ENCODE assay signal across 25 cellular contexts in the genomic region with DNA sequence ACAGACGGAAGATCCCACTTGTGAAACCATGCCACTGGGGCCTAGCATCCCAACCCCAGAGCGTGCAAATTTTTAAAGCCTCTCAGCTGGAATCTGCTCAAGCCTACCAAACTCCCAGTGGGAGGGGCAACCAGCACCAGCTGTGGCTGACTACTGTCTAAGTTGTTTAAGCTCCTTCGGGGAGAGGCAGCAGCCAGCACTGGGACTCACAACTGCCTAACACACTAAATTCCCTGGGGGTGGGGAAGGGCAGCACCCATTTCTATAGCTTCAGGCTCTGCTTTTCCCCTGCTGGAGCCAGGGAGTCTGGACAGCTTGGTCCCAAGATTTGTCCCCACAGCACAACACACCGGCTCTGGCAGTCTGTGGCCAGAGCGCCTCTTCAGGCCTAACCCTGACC.
DNase-seq lines count a peak whose midpoint lies in the region; ATAC-seq, FAIRE-seq and TF ChIP-seq lines count a peak whose summit lies in the region.
"Had no signal": no experiment of that assay in that cellular context is flagged by ENCODE, and none has a peak within 500 bp of the region (broad histone marks: within the 10 kb centered on the region; RNA-seq: fewer than 3 reads in every experiment).

No MANE protein-coding gene starts in this region.

- no peak overlapping the region for H3K4me3 Mint-ChIP-seq in osteocyte (ENCODE audit: unreplicated experiment)
- H3K4me3 Mint-ChIP-seq: CD4-positive, alpha-beta memory T cell; IgD-negative memory B cell had no signal

- DNase-seq in BE2C: peak; percentile 18
- no peak for DNase-seq in IMR-90
- peak; percentile 64 for DNase-seq in esophagus muscularis mucosa (ENCODE audit: extremely low spot score)
- DNase-seq in osteocyte (ENCODE audit: extremely low spot score, unreplicated experiment): peak; percentile 67
- DNase-seq in HTR-8/SVneo (ENCODE audit: insufficient read length, low spot score): no peak
- no peak for DNase-seq in AG08396 (ENCODE audit: low spot score)
- DNase-seq: AML-193; C1 segment of cervical spinal cord; CD4-positive, alpha-beta memory T cell; COR-L47; GDM1; H7; NCI-H1092; NCI-H1417 treated with DMSO at 0.1 percent for 48 hours; NCI-H1694 treated with DMSO at 0.1 percent for 48 hours; NCI-H2081; NCI-H2227 treated with DMSO at 0.1 percent for 48 hours; NCI-H510A; SIG-M5 had no signal

- H3K9me3 ChIP-seq in BE2C (no peaks in the 10 kb centered on the region), IMR-90 (ENCODE audit: control insufficient read depth, insufficient read depth, low read length) (no peaks in the 10 kb centered on the region), esophagus muscularis mucosa (no peaks in the 10 kb centered on the region)

- CTCF ChIA-PET in IMR-90 (lab: Yijun Ruan, JAX): no interaction called here

- H3K79me1 ChIP-seq in IMR-90 (ENCODE audit: low read depth in 1 of 2, low read length in 2 of 2): no peaks in the 10 kb centered on the region

- no peak overlapping the region for H3K23ac ChIP-seq in IMR-90 (ENCODE audit: low read depth, low read length)

- no peaks in the 10 kb centered on the region for H3K36me3 Mint-ChIP-seq in osteocyte (ENCODE audit: unreplicated experiment)
- H3K36me3 Mint-ChIP-seq: IgD-negative memory B cell had no signal

- no peak overlapping the region for H3K4me2 ChIP-seq in IMR-90 (ENCODE audit: low read depth, low read length)
- H3K4me2 ChIP-seq: KMS-11 had no signal

- peaks cover 52% of the 10 kb centered on the region for H3K27me3 Mint-ChIP-seq in osteocyte (ENCODE audit: unreplicated experiment)

- H3K27ac ChIP-seq in IMR-90 (ENCODE audit: insufficient read depth, low read length): no peak overlapping the region
- no peak overlapping the region for H3K27ac ChIP-seq in esophagus muscularis mucosa (replicated peaks in 1 of 4)
- H3K27ac ChIP-seq: KMS-11 had no signal

- H2BK15ac ChIP-seq in IMR-90 (ENCODE audit: low read depth, low read length): no peak overlapping the region

- dilution Hi-C loops in IMR-90 (cut with HindIII; ENCODE audit: low sequenced_read_pairs, unreplicated experiment): no loop called here

- no peaks in the 10 kb centered on the region for H3K9me3 Mint-ChIP-seq in osteocyte (ENCODE audit: unreplicated experiment)

- no peak overlapping the region for H4K91ac ChIP-seq in IMR-90 (ENCODE audit: insufficient read depth, low read depth, low read length)

- WGBS in IMR-90 (ENCODE audit: extremely low coverage in 2 of 2, insufficient read length in 1 of 2), 2 experiments: 40% methylated on average over 2 of the region's 5 CpGs; no CpG with 5 or more reads in 1 of the 2 experiments
- 76% methylated on average over 3 of the region's 5 CpGs for WGBS in esophagus muscularis mucosa

- no peak overlapping the region for H2AFZ ChIP-seq in IMR-90 (replicated peaks; ENCODE audit: low read length, poor library complexity)

- TF ChIP-seq RAD21 in IMR-90 (IDR thresholded peaks at IDR 0.05; ENCODE audit: low read length): no peak

- TF ChIP-seq POLR2A in IMR-90 (IDR thresholded peaks at IDR 0.05; ENCODE audit: low read depth, low read length) (no peak), esophagus muscularis mucosa (IDR thresholded peaks at IDR 0.05; ENCODE audit: low read depth) (no peak)

- no peaks in the 10 kb centered on the region for H3K4me1 Mint-ChIP-seq in osteocyte (ENCODE audit: unreplicated experiment)
- H3K4me1 Mint-ChIP-seq: IgD-negative memory B cell had no signal

- H2AK5ac ChIP-seq in IMR-90 (ENCODE audit: low read depth, low read length): no peak overlapping the region

- H3K14ac ChIP-seq in IMR-90 (replicated peaks; ENCODE audit: low read depth, low read length): no peak overlapping the region

- H3K9me1 ChIP-seq in IMR-90 (ENCODE audit: insufficient read depth, low read length): no peaks in the 10 kb centered on the region

- H2BK120ac ChIP-seq in IMR-90 (ENCODE audit: low read depth, low read length): no peak overlapping the region

- H3K9ac ChIP-seq in IMR-90 (ENCODE audit: low read depth, low read length): no peak overlapping the region
- H3K9ac ChIP-seq: KMS-11 had no signal

- intact Hi-C loops in IMR-90 (cut with micrococcal nuclease) (no loop called here), esophagus muscularis mucosa (cut with DNase I) (no loop called here)

- H3K27me3 ChIP-seq in BE2C (no peaks in the 10 kb centered on the region), IMR-90 (ENCODE audit: control insufficient read depth, insufficient read depth, low read length) (no peaks in the 10 kb centered on the region), esophagus muscularis mucosa (peaks cover 0 to 22% (median 0%) of the 10 kb centered on the region in 4 donors)

- TF ChIP-seq CTCF in BE2C (IDR thresholded peaks at IDR 0.05; ENCODE audit: low read depth, low read length): no peak
- TF ChIP-seq CTCF in IMR-90 (conservative IDR thresholded peaks at IDR 0.05; ENCODE audit: low read depth, low read length): no peak
- no peak for TF ChIP-seq CTCF in esophagus muscularis mucosa (IDR thresholded peaks at IDR 0.05)
- TF ChIP-seq CTCF in osteocyte (IDR thresholded peaks at IDR 0.05): no peak

- no peak overlapping the region for H3K56ac ChIP-seq in IMR-90 (ENCODE audit: extremely low read depth, insufficient read depth, low read length)

- no peak overlapping the region for H2BK20ac ChIP-seq in IMR-90 (ENCODE audit: low read depth, low read length)

- BruUV-seq in IMR-90 (replicated peaks; lab: Mats Ljungman, UMichigan): no TSS peak

- H3K4ac ChIP-seq in IMR-90 (ENCODE audit: low read depth, low read length): no peak overlapping the region

- H4K5ac ChIP-seq in IMR-90 (ENCODE audit: low read depth, low read length): no peak overlapping the region

- H3K27ac Mint-ChIP-seq in osteocyte (ENCODE audit: unreplicated experiment): no peak overlapping the region
- H3K27ac Mint-ChIP-seq: CD4-positive, alpha-beta memory T cell; IgD-negative memory B cell had no signal

- no peak overlapping the region for H4K8ac ChIP-seq in IMR-90 (ENCODE audit: low read depth in 2 of 2, low read length in 2 of 2)

- H3K4me1 ChIP-seq in BE2C (no peaks in the 10 kb centered on the region), IMR-90 (ENCODE audit: control insufficient read depth, insufficient read depth, low read length) (no peaks in the 10 kb centered on the region), esophagus muscularis mucosa (no peaks in the 10 kb centered on the region)

- H3K4me3 ChIP-seq in BE2C (ENCODE audit: low read depth, low read length) (no peak overlapping the region), IMR-90 (ENCODE audit: insufficient read depth, low read depth, low read length) (no peak overlapping the region), esophagus muscularis mucosa (no peak overlapping the region)
- H3K4me3 ChIP-seq: GM12878 had no signal

- in situ Hi-C loops in IMR-90 (cut with MboI; ENCODE audit: low sequenced_read_pairs): no loop called here

- FAIRE-seq in HTR-8/SVneo (lab: Jason Lieb, UNC): no peak
- FAIRE-seq: GM12878, RCC 7860 had no signal

- ATAC-seq in IMR-90 (ENCODE audit: low read depth): peak; percentile 83
- no peak for ATAC-seq in GM21786 (IDR thresholded peaks at IDR 0.05; ENCODE audit: unreplicated experiment)
- ATAC-seq in HG03135 (IDR thresholded peaks at IDR 0.05; ENCODE audit: unreplicated experiment): no peak
- ATAC-seq: GM12878 had no signal

- no peaks in the 10 kb centered on the region for H3K36me3 ChIP-seq in BE2C
- no peaks in the 10 kb centered on the region for H3K36me3 ChIP-seq in IMR-90 (ENCODE audit: control insufficient read depth, insufficient read depth, low read length)
- no peaks in the 10 kb centered on the region for H3K36me3 ChIP-seq in esophagus muscularis mucosa

- H2AK9ac ChIP-seq in IMR-90 (replicated peaks; ENCODE audit: low read depth, low read length, poor library complexity): no peak overlapping the region

- POLR2A ChIA-PET in IMR-90 (lab: Charles Lee; ENCODE audit: unreplicated experiment): interaction anchor here (0.6 kb wide), 1 partner anchor 12 kb away, joined by 6 read pairs; no protein-coding TSS in a partner anchor

- no peak overlapping the region for H3K18ac ChIP-seq in IMR-90 (ENCODE audit: low read depth, low read length)

- no peak for TF ChIP-seq EP300 in esophagus muscularis mucosa (IDR thresholded peaks at IDR 0.05)

- H2BK5ac ChIP-seq in IMR-90 (ENCODE audit: low read depth, low read length, poor library complexity, severe bottlenecking): no peak overlapping the region

- H4K20me1 ChIP-seq in IMR-90 (ENCODE audit: insufficient read depth, low read length): no peaks in the 10 kb centered on the region

TF ChIP-seq in IMR-90, 13 proteins besides CTCF, POLR2A, EP300 and RAD21 (continues in another document):
- TF ChIP-seq, protein P1, sequence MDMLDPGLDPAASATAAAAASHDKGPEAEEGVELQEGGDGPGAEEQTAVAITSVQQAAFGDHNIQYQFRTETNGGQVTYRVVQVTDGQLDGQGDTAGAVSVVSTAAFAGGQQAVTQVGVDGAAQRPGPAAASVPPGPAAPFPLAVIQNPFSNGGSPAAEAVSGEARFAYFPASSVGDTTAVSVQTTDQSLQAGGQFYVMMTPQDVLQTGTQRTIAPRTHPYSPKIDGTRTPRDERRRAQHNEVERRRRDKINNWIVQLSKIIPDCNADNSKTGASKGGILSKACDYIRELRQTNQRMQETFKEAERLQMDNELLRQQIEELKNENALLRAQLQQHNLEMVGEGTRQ (IDR thresholded peaks at IDR 0.05; ENCODE audit: low read depth, low read length): no peak
- no peak for TF ChIP-seq CEBPB (IDR thresholded peaks at IDR 0.05; ENCODE audit: low read depth, low read length)
- TF ChIP-seq FOS (IDR thresholded peaks at IDR 0.05; ENCODE audit: low read depth, low read length): no peak
- TF ChIP-seq RFX5 (IDR thresholded peaks at IDR 0.05; ENCODE audit: low read depth, low read length): no peak
- TF ChIP-seq, protein P2, sequence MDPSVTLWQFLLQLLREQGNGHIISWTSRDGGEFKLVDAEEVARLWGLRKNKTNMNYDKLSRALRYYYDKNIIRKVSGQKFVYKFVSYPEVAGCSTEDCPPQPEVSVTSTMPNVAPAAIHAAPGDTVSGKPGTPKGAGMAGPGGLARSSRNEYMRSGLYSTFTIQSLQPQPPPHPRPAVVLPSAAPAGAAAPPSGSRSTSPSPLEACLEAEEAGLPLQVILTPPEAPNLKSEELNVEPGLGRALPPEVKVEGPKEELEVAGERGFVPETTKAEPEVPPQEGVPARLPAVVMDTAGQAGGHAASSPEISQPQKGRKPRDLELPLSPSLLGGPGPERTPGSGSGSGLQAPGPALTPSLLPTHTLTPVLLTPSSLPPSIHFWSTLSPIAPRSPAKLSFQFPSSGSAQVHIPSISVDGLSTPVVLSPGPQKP (IDR thresholded peaks at IDR 0.05; ENCODE audit: borderline replicate concordance, low read depth, low read length): no peak
- TF ChIP-seq CHD1 (IDR thresholded peaks at IDR 0.05; ENCODE audit: low read depth, low read length): no peak
- no peak for TF ChIP-seq SMC3 (IDR thresholded peaks at IDR 0.05; ENCODE audit: low read depth, low read length)
- TF ChIP-seq MAFK (IDR thresholded peaks at IDR 0.05; ENCODE audit: low read depth, low read length): no peak
- TF ChIP-seq MAZ (IDR thresholded peaks at IDR 0.05; ENCODE audit: borderline replicate concordance, low read depth, low read length): no peak
- TF ChIP-seq RCOR1 (IDR thresholded peaks at IDR 0.05; ENCODE audit: insufficient replicate concordance, low read length): no peak
- TF ChIP-seq NFE2L2 (IDR thresholded peaks at IDR 0.05; ENCODE audit: low read depth, low read length): no peak
- TF ChIP-seq MXI1 (IDR thresholded peaks at IDR 0.05; ENCODE audit: borderline replicate concordance, low read depth, low read length): no peak

Comparison
In these comparisons a context has a peak if more than half of its experiments do, and no peak if none do; other contexts are left out.
1. DNase-seq: peak in BE2C (single experiment), esophagus muscularis mucosa (single experiment) and osteocyte (single experiment); none in IMR-90 (single experiment), HTR-8/SVneo (single experiment) and AG08396 (single experiment).